14 cellular contexts compared by ENCODE assay signal in genomic region chr3:69096299-69096698, GRCh38. TPM values are rescaled to one million over a fixed set of nuclear protein-coding genes. Genes with fewer than 3 reads are reported as not detected.
DNase-seq lines count a peak whose midpoint lies in the region; ATAC-seq and TF ChIP-seq lines count a peak whose summit lies in the region.
"Had no signal": no experiment of that assay in that cellular context is flagged by ENCODE, and none has a peak within 500 bp of the region (broad histone marks: within the 10 kb centered on the region; RNA-seq: fewer than 3 reads in every experiment).

No MANE protein-coding gene starts in this region.

- CTCF ChIA-PET in CD8-positive, alpha-beta memory T cell (lab: Charles Lee), result no interaction called here

- ATAC-seq in central memory CD8-positive, alpha-beta T cell (replicated peaks; ENCODE audit: extremely low read depth, poor library complexity, severe bottlenecking), result no peak
- ATAC-seq: pancreas; stimulated activated naive B cell treated with anti-CD40 and anti-IgM and Interleukin-4, amounts not matched to agents 10 μg/mL and 1 μg/mL and 100 μg/mL, for 72 hours had no signal

- peaks cover 70 to 92% (median 90%) of the 10 kb centered on the region in 3 donors for H3K4me1 Mint-ChIP-seq in CD8-positive, alpha-beta memory T cell
- H3K4me1 Mint-ChIP-seq in central memory CD8-positive, alpha-beta T cell, result peaks cover 71% of the 10 kb centered on the region
- H3K4me1 Mint-ChIP-seq in nephron progenitor cell, result peaks cover 38% of the 10 kb centered on the region

- H3K4me2 ChIP-seq in BLaER1 (peak overlapping the region; percentile 74), parathyroid adenoma (ENCODE audit: low read length) (peak overlapping the region; percentile 20)

- H3K27me3 ChIP-seq in BLaER1 (no peaks in the 10 kb centered on the region), parathyroid adenoma (ENCODE audit: control insufficient read depth, insufficient read depth, low read length) (no peaks in the 10 kb centered on the region)
- H3K27me3 ChIP-seq in CD8-positive, alpha-beta memory T cell (ENCODE audit: insufficient read depth, low read length, poor library complexity, severe bottlenecking), result no peaks in the 10 kb centered on the region
- H3K27me3 ChIP-seq: pancreas had no signal

- H3K9ac ChIP-seq in BLaER1 (no peak overlapping the region), parathyroid adenoma (no peak overlapping the region)

- H3K27me3 Mint-ChIP-seq in CD8-positive, alpha-beta memory T cell, result no peaks in the 10 kb centered on the region
- no peaks in the 10 kb centered on the region for H3K27me3 Mint-ChIP-seq in central memory CD8-positive, alpha-beta T cell
- H3K27me3 Mint-ChIP-seq in nephron progenitor cell (ENCODE audit: low read depth, poor library complexity), result no peaks in the 10 kb centered on the region
- H3K27me3 Mint-ChIP-seq: brain; stimulated activated naive B cell treated with anti-CD40 and anti-IgM and Interleukin-4, amounts not matched to agents 10 μg/mL and 1 μg/mL and 100 μg/mL, for 72 hours had no signal

- peak overlapping the region; percentile 81 to 98 (median 94) for H3K27ac Mint-ChIP-seq in CD8-positive, alpha-beta memory T cell
- H3K27ac Mint-ChIP-seq in central memory CD8-positive, alpha-beta T cell (ENCODE audit: low read depth), result peak overlapping the region; percentile 95
- H3K27ac Mint-ChIP-seq in nephron progenitor cell, result no peak overlapping the region

- peak overlapping the region in 5 of 7 donors; percentile 75 to 81 (median 77) for H3K4me3 Mint-ChIP-seq in CD8-positive, alpha-beta memory T cell
- H3K4me3 Mint-ChIP-seq in central memory CD8-positive, alpha-beta T cell, result no peak overlapping the region
- H3K4me3 Mint-ChIP-seq in nephron progenitor cell, result no peak overlapping the region
- H3K4me3 Mint-ChIP-seq: brain, HFFc6 had no signal

- H3K9me3 ChIP-seq in BLaER1, result no peaks in the 10 kb centered on the region
- H3K9me3 ChIP-seq in CD8-positive, alpha-beta memory T cell (ENCODE audit: low read length), result no peaks in the 10 kb centered on the region
- H3K9me3 ChIP-seq in parathyroid adenoma (ENCODE audit: control insufficient read depth, low read length), result no peaks in the 10 kb centered on the region
- H3K9me3 ChIP-seq: pancreas had no signal

- DNase-seq in CD8-positive, alpha-beta memory T cell, result no peak
- no peak for DNase-seq in central memory CD8-positive, alpha-beta T cell (ENCODE audit: low spot score in 2 of 2)
- DNase-seq in stimulated activated CD4-positive, alpha-beta T cell treated with anti-CD3 and anti-CD28 coated beads, Interleukin-4, amount 100 ng/mL, for 1 hour, result no peak
- DNase-seq in midbrain (lab: John Stamatoyannopoulos, UW) (no peak), nephron progenitor cell (no peak)
- DNase-seq in stimulated activated CD4-positive, alpha-beta T cell treated with anti-CD3 and anti-CD28 coated beads, Interleukin-2, amount 100 ng/mL, for 24 hours, result no peak
- DNase-seq: HFFc6; NCI-H510A; pancreas; stimulated activated naive B cell treated with anti-CD40 and anti-IgM and Interleukin-4, amounts not matched to agents 10 μg/mL and 1 μg/mL and 100 μg/mL, for 72 hours; T-helper 9 cell had no signal

- H3K79me2 ChIP-seq in parathyroid adenoma, result peaks cover 47% of the 10 kb centered on the region

- no peaks in the 10 kb centered on the region for H4K20me1 ChIP-seq in BLaER1

- TF ChIP-seq CTCF in parathyroid adenoma (IDR thresholded peaks at IDR 0.05) (no peak), nephron progenitor cell (IDR thresholded peaks at IDR 0.05) (no peak)

- H3K4me3 ChIP-seq in BLaER1, result no peak overlapping the region
- H3K4me3 ChIP-seq in CD8-positive, alpha-beta memory T cell (ENCODE audit: low read length), result no peak overlapping the region
- H3K4me3 ChIP-seq in parathyroid adenoma (ENCODE audit: low read depth, low read length), result peak overlapping the region; percentile 38
- H3K4me3 ChIP-seq: pancreas had no signal

- H3K36me3 ChIP-seq in BLaER1 (peaks cover 26% of the 10 kb centered on the region), parathyroid adenoma (ENCODE audit: control insufficient read depth, insufficient read depth, low read length) (no peaks in the 10 kb centered on the region)
- no peaks in the 10 kb centered on the region for H3K36me3 ChIP-seq in CD8-positive, alpha-beta memory T cell (ENCODE audit: insufficient read depth, low read length)
- H3K36me3 ChIP-seq: pancreas had no signal

- H3K9me3 Mint-ChIP-seq in CD8-positive, alpha-beta memory T cell, result no peaks in the 10 kb centered on the region
- H3K9me3 Mint-ChIP-seq in central memory CD8-positive, alpha-beta T cell, result no peaks in the 10 kb centered on the region
- H3K9me3 Mint-ChIP-seq in nephron progenitor cell, result no peaks in the 10 kb centered on the region
- H3K9me3 Mint-ChIP-seq: brain, HFFc6 had no signal

- H3K4me1 ChIP-seq in BLaER1, result peaks cover 49% of the 10 kb centered on the region
- H3K4me1 ChIP-seq in CD8-positive, alpha-beta memory T cell (ENCODE audit: insufficient read depth, low read length), result peaks cover 82% of the 10 kb centered on the region
- H3K4me1 ChIP-seq in parathyroid adenoma, result peaks cover 26% of the 10 kb centered on the region

- peaks cover 5 to 54% (median 12%) of the 10 kb centered on the region in 3 donors for H3K36me3 Mint-ChIP-seq in CD8-positive, alpha-beta memory T cell
- H3K36me3 Mint-ChIP-seq in central memory CD8-positive, alpha-beta T cell (ENCODE audit: insufficient read depth), result peaks cover 40% of the 10 kb centered on the region
- H3K36me3 Mint-ChIP-seq in nephron progenitor cell (ENCODE audit: low read depth), result peaks cover 16% of the 10 kb centered on the region

- no peak overlapping the region for H3K27ac ChIP-seq in BLaER1
- H3K27ac ChIP-seq in CD8-positive, alpha-beta memory T cell (ENCODE audit: low read depth, low read length), result no peak overlapping the region
- H3K27ac ChIP-seq in parathyroid adenoma, result peak overlapping the region; percentile 8

- POLR2A ChIA-PET in CD8-positive, alpha-beta memory T cell (lab: Charles Lee), result interaction anchor here (0.7 kb wide), 1 partner anchor 1435 kb away, joined by 5 read pairs; no protein-coding TSS in a partner anchor

- H2AFZ ChIP-seq in parathyroid adenoma, result no peak overlapping the region

RNA-seq across cellular contexts. Expression of gene ARL6IP5, which starts 11.6 kb away (rescaled TPM):
- total RNA-seq in CD8-positive, alpha-beta memory T cell, result 100 to 1,000 TPM; 121 to 124 TPM
- polyA plus RNA-seq in CD8-positive, alpha-beta memory T cell, result 425 TPM

RNA-seq across cellular contexts. Expression of gene UBA3, which starts 16.1 kb away (rescaled TPM):
- 10 to 100 TPM; 76.6 to 89.5 TPM for total RNA-seq in CD8-positive, alpha-beta memory T cell
- 42.6 TPM for polyA plus RNA-seq in CD8-positive, alpha-beta memory T cell

RNA-seq across cellular contexts. Expression of gene LMOD3, which starts 26.1 kb away (rescaled TPM):
- total RNA-seq in CD8-positive, alpha-beta memory T cell, result not detected
- 0.14 TPM for polyA plus RNA-seq in CD8-positive, alpha-beta memory T cell
- total RNA-seq: HFFc6 had no signal
- polyA plus RNA-seq: pancreas had no signal

RNA-seq across cellular contexts. Expression of gene TMF1, which starts 44.2 kb away (rescaled TPM):
- total RNA-seq in CD8-positive, alpha-beta memory T cell, result 10 to 100 TPM; 31.8 to 35.6 TPM
- polyA plus RNA-seq in CD8-positive, alpha-beta memory T cell, result 40.0 TPM

Comparison
In these comparisons a context has a peak if more than half of its experiments do, and no peak if none do; other contexts are left out.
1. H3K4me3 Mint-ChIP-seq: peak in CD8-positive, alpha-beta memory T cell (5 of 7); none in central memory CD8-positive, alpha-beta T cell (single experiment) and nephron progenitor cell (single experiment).